1 cellular context compared by ENCODE assay signal in the genomic region with DNA sequence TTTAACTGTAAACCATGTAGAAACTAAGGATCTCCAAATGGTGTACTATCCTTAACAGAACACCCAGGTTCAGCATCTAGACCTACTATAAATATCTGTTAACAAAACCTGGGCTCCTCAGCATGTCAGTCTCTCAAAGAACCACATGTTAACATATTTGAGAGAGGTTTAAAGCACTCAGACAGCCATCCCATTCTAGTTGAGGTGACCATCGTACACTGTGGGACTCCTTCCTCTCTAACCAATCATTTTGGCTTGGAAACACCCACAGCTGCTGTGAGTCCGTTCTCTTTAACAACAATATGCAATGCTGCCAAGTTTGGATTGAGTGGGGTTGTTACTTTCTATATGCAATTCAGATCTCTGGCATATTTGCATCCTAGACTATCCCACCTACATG.
TF ChIP-seq lines count a peak whose summit lies in the region.

No MANE protein-coding gene starts in this region.

TF ChIP-seq in GM12878, 131 proteins besides CTCF, POLR2A, EP300 and RAD21 (continued from another document):
- TF ChIP-seq, protein P1, sequence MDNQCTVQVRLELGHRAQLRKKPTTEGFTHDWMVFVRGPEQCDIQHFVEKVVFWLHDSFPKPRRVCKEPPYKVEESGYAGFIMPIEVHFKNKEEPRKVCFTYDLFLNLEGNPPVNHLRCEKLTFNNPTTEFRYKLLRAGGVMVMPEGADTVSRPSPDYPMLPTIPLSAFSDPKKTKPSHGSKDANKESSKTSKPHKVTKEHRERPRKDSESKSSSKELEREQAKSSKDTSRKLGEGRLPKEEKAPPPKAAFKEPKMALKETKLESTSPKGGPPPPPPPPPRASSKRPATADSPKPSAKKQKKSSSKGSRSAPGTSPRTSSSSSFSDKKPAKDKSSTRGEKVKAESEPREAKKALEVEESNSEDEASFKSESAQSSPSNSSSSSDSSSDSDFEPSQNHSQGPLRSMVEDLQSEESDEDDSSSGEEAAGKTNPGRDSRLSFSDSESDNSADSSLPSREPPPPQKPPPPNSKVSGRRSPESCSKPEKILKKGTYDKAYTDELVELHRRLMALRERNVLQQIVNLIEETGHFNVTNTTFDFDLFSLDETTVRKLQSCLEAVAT (IDR thresholded peaks at IDR 0.05): no peak
- TF ChIP-seq, protein P2, sequence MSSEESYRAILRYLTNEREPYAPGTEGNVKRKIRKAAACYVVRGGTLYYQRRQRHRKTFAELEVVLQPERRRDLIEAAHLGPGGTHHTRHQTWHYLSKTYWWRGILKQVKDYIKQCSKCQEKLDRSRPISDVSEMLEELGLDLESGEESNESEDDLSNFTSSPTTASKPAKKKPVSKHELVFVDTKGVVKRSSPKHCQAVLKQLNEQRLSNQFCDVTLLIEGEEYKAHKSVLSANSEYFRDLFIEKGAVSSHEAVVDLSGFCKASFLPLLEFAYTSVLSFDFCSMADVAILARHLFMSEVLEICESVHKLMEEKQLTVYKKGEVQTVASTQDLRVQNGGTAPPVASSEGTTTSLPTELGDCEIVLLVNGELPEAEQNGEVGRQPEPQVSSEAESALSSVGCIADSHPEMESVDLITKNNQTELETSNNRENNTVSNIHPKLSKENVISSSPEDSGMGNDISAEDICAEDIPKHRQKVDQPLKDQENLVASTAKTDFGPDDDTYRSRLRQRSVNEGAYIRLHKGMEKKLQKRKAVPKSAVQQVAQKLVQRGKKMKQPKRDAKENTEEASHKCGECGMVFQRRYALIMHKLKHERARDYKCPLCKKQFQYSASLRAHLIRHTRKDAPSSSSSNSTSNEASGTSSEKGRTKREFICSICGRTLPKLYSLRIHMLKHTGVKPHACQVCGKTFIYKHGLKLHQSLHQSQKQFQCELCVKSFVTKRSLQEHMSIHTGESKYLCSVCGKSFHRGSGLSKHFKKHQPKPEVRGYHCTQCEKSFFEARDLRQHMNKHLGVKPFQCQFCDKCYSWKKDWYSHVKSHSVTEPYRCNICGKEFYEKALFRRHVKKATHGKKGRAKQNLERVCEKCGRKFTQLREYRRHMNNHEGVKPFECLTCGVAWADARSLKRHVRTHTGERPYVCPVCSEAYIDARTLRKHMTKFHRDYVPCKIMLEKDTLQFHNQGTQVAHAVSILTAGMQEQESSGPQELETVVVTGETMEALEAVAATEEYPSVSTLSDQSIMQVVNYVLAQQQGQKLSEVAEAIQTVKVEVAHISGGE (CRISPR knock-in tag; IDR thresholded peaks at IDR 0.05): 0 out of 2 replicates have a peak, but pooled peaks have one; percentile 5
- peak; percentile 87 for TF ChIP-seq POLR2AphosphoS5 (IDR thresholded peaks at IDR 0.05; ENCODE audit: low read length)
